ENCODE assay signal across 2 cellular contexts in genomic region chr1:235401251-235401650, GRCh38.
TF ChIP-seq lines count a peak whose summit lies in the region.

No MANE protein-coding gene starts in this region.

TF ChIP-seq in A549, 52 proteins besides CTCF, POLR2A, EP300 and RAD21 (continued from another document):
- TF ChIP-seq REST (IDR thresholded peaks at IDR 0.05), result no peak
- TF ChIP-seq, protein P1, sequence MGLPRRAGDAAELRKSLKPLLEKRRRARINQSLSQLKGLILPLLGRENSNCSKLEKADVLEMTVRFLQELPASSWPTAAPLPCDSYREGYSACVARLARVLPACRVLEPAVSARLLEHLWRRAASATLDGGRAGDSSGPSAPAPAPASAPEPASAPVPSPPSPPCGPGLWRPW (IDR thresholded peaks at IDR 0.05), result no peak
- TF ChIP-seq NFE2L2 (conservative IDR thresholded peaks at IDR 0.05; ENCODE audit: low read length), result no peak
- TF ChIP-seq KDM1A (IDR thresholded peaks at IDR 0.05; ENCODE audit: low read depth), result no peak
- TF ChIP-seq ESRRA (IDR thresholded peaks at IDR 0.05; ENCODE audit: borderline replicate concordance, low read length), result no peak
- TF ChIP-seq RARB (CRISPR knock-in tag; IDR thresholded peaks at IDR 0.05), result no peak
- TF ChIP-seq HOXB13 (CRISPR knock-in tag; IDR thresholded peaks at IDR 0.05; ENCODE audit: low read depth), result no peak
- TF ChIP-seq RCOR1 (IDR thresholded peaks at IDR 0.05; ENCODE audit: low read depth, low read length), result no peak
- TF ChIP-seq MAZ (IDR thresholded peaks at IDR 0.05; ENCODE audit: borderline replicate concordance, low read depth, low read length), result no peak
- TF ChIP-seq CHD4 (IDR thresholded peaks at IDR 0.05; ENCODE audit: borderline replicate concordance), result no peak
- no peak for TF ChIP-seq HOXA7 (CRISPR knock-in tag; IDR thresholded peaks at IDR 0.05)
- no peak for TF ChIP-seq FOSL2 (IDR thresholded peaks at IDR 0.05)
- TF ChIP-seq FOSL2 (CRISPR knock-in tag; IDR thresholded peaks at IDR 0.05), result no peak
- TF ChIP-seq ZSCAN20 (CRISPR knock-in tag; IDR thresholded peaks at IDR 0.05), result no peak
- no peak for TF ChIP-seq ZFP36 (IDR thresholded peaks at IDR 0.05; ENCODE audit: borderline replicate concordance, partially characterized antibody)

TF ChIP-seq in HEK293, 187 proteins besides CTCF, POLR2A, EP300 and RAD21 (continued from another document):
- no peak for TF ChIP-seq ZNF645 (tag by site-specific recombination; IDR thresholded peaks at IDR 0.05)
- TF ChIP-seq ZNF280D (tag by site-specific recombination; IDR thresholded peaks at IDR 0.05), result no peak
- no peak for TF ChIP-seq ZXDB (tag by site-specific recombination; IDR thresholded peaks at IDR 0.05)
- TF ChIP-seq MYNN (tag by site-specific recombination; IDR thresholded peaks at IDR 0.05; ENCODE audit: borderline replicate concordance), result no peak
- TF ChIP-seq PRDM10 (tag by site-specific recombination; IDR thresholded peaks at IDR 0.05), result peak; percentile 55; the same call in 1 of the 2 replicates
- TF ChIP-seq ZNF169 (tag by site-specific recombination; IDR thresholded peaks at IDR 0.05), result no peak
- 0 out of 2 replicates have a peak, but pooled peaks have one; percentile 11 for TF ChIP-seq IKZF3 (tag by site-specific recombination; IDR thresholded peaks at IDR 0.05)
